ENCODE assay signal across 1 cellular context in the genomic region with DNA sequence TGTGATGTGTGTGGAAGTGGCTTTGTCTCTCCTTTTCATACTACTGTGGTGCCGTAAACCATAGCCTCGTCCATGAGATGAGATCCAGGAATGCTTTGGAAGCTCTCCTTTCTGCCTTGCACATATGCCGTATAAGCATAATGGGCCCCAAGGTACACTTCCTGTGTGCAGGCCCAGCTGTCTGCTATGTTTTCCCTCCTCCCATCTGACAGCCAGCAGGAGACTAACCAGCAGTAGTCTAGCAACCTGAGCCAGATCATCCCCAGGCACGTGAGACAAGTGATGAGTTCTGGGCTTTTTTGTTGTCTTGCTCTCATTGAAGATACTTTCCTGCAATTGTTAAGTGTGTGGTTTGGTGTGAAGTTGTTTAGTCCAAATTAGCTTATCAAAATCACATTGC.
TF ChIP-seq lines count a peak whose summit lies in the region.

No MANE protein-coding gene starts in this region.

TF ChIP-seq in GM23338, 12 proteins besides CTCF, POLR2A, EP300 and RAD21 (continued from another document):
- TF ChIP-seq, protein P1, sequence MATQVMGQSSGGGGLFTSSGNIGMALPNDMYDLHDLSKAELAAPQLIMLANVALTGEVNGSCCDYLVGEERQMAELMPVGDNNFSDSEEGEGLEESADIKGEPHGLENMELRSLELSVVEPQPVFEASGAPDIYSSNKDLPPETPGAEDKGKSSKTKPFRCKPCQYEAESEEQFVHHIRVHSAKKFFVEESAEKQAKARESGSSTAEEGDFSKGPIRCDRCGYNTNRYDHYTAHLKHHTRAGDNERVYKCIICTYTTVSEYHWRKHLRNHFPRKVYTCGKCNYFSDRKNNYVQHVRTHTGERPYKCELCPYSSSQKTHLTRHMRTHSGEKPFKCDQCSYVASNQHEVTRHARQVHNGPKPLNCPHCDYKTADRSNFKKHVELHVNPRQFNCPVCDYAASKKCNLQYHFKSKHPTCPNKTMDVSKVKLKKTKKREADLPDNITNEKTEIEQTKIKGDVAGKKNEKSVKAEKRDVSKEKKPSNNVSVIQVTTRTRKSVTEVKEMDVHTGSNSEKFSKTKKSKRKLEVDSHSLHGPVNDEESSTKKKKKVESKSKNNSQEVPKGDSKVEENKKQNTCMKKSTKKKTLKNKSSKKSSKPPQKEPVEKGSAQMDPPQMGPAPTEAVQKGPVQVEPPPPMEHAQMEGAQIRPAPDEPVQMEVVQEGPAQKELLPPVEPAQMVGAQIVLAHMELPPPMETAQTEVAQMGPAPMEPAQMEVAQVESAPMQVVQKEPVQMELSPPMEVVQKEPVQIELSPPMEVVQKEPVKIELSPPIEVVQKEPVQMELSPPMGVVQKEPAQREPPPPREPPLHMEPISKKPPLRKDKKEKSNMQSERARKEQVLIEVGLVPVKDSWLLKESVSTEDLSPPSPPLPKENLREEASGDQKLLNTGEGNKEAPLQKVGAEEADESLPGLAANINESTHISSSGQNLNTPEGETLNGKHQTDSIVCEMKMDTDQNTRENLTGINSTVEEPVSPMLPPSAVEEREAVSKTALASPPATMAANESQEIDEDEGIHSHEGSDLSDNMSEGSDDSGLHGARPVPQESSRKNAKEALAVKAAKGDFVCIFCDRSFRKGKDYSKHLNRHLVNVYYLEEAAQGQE (IDR thresholded peaks at IDR 0.05; ENCODE audit: unreplicated experiment) = no peak
- no peak for TF ChIP-seq POLR2AphosphoS5 (IDR thresholded peaks at IDR 0.05; ENCODE audit: low read depth)
- no peak for TF ChIP-seq STAT1 (IDR thresholded peaks at IDR 0.05; ENCODE audit: unreplicated experiment)
- no peak for TF ChIP-seq ZNF114 (CRISPR knock-in tag; IDR thresholded peaks at IDR 0.05)
- no peak for TF ChIP-seq CREB1 (CRISPR knock-in tag; IDR thresholded peaks at IDR 0.05; ENCODE audit: low read depth)
TF ChIP-seq in GM23338: peak in this region for 0.
